ENCODE assay signal across 10 cellular contexts in the genomic region with DNA sequence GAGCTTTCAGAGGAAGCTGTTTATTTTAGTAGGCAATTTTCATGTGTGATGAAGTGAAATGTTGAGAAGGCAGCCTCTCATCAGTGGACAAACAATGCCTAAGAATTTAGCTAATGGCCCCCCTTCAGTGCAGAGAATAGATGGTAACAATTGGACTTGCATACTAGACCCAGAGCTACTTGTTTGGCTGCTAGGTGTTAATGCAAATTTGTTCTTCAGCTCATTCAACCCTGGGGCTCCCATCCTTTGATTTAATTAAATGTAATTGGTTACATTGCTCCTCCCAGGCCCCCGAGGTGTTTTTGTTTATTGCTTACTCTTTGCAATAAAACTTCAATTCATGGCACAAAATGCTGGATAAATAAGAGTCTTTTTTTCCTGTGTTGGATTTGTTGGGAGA.
"Had no signal": no experiment of that assay in that cellular context is flagged by ENCODE, and none has a peak within 500 bp of the region (broad histone marks: within the 10 kb centered on the region; RNA-seq: fewer than 3 reads in every experiment).

No MANE protein-coding gene starts in this region.

- ATAC-seq: activated naive CD8-positive, alpha-beta T cell treated with anti-CD3 and anti-CD28 coated beads, Interleukin-2, amount 50 U/mL, for 24 hours; heart right ventricle had no signal

- H3K4me1 Mint-ChIP-seq: activated CD4-positive, alpha-beta T cell treated with anti-CD3 and anti-CD28 coated beads, Interleukin-2, amount 10 ng/mL, durations not matched to agents 24 days and 14 days had no signal

- H3K27me3 ChIP-seq: heart right ventricle had no signal

- H3K27me3 Mint-ChIP-seq: activated B cell treated with CpG ODN at 0.5 μM for 24 hours; activated CD4-positive, alpha-beta T cell treated with anti-CD3 and anti-CD28 coated beads, Interleukin-2, amount 10 ng/mL, durations not matched to agents 24 days and 14 days; activated naive CD8-positive, alpha-beta T cell treated with anti-CD3 and anti-CD28 coated beads, Interleukin-2, amount 50 U/mL, for 24 hours had no signal

- H3K36me3 ChIP-seq: heart right ventricle had no signal

- H3K27ac Mint-ChIP-seq: activated B cell treated with CpG ODN at 0.5 μM for 24 hours; activated CD4-positive, alpha-beta T cell treated with anti-CD3 and anti-CD28 coated beads, Interleukin-2, amount 10 ng/mL, durations not matched to agents 24 days and 14 days; activated naive CD8-positive, alpha-beta T cell treated with anti-CD3 and anti-CD28 coated beads, Interleukin-2, amount 50 U/mL, for 24 hours; activated T-helper 1 cell treated with anti-CD3 and anti-CD28 coated beads, Interleukin-12 subunit alpha, Interleukin-12 subunit beta, Interleukin-2, Interleukin-4 antibody, amounts not matched to agents 30 ng/mL and 10 ng/mL and 1 ng/mL, durations not matched to agents 14 hours and 24 hours and 36 hours had no signal

- H3K4me3 ChIP-seq: heart right ventricle, skin epidermis had no signal

- DNase-seq: activated B cell treated with CpG ODN at 0.5 μM for 24 hours; activated CD4-positive, alpha-beta T cell treated with anti-CD3 and anti-CD28 coated beads, Interleukin-2, amount 10 ng/mL, durations not matched to agents 24 days and 14 days; activated naive CD4-positive, alpha-beta T cell; activated naive CD8-positive, alpha-beta T cell treated with anti-CD3 and anti-CD28 coated beads, Interleukin-2, amount 50 U/mL, for 24 hours; foreskin melanocyte; heart right ventricle; retina; stimulated activated CD4-positive, alpha-beta T cell treated with anti-CD3 and anti-CD28 coated beads, Interleukin-4, amount 100 ng/mL, for 4 hours had no signal

- H3K4me3 Mint-ChIP-seq: activated B cell treated with CpG ODN at 0.5 μM for 24 hours; activated CD4-positive, alpha-beta T cell treated with anti-CD3 and anti-CD28 coated beads, Interleukin-2, amount 10 ng/mL, durations not matched to agents 24 days and 14 days; activated naive CD8-positive, alpha-beta T cell treated with anti-CD3 and anti-CD28 coated beads, Interleukin-2, amount 50 U/mL, for 24 hours; activated T-helper 1 cell treated with anti-CD3 and anti-CD28 coated beads, Interleukin-12 subunit alpha, Interleukin-12 subunit beta, Interleukin-2, Interleukin-4 antibody, amounts not matched to agents 30 ng/mL and 10 ng/mL and 1 ng/mL, durations not matched to agents 14 hours and 24 hours and 36 hours had no signal

- H3K9me3 Mint-ChIP-seq: activated B cell treated with CpG ODN at 0.5 μM for 24 hours; activated CD4-positive, alpha-beta T cell treated with anti-CD3 and anti-CD28 coated beads, Interleukin-2, amount 10 ng/mL, durations not matched to agents 24 days and 14 days; activated naive CD8-positive, alpha-beta T cell treated with anti-CD3 and anti-CD28 coated beads, Interleukin-2, amount 50 U/mL, for 24 hours; activated T-helper 1 cell treated with anti-CD3 and anti-CD28 coated beads, Interleukin-12 subunit alpha, Interleukin-12 subunit beta, Interleukin-2, Interleukin-4 antibody, amounts not matched to agents 30 ng/mL and 10 ng/mL and 1 ng/mL, durations not matched to agents 14 hours and 24 hours and 36 hours had no signal

- H3K27ac ChIP-seq: heart right ventricle, skin epidermis had no signal
